Comparison of ENCODE assay signal across 15 cellular contexts in the genomic region with DNA sequence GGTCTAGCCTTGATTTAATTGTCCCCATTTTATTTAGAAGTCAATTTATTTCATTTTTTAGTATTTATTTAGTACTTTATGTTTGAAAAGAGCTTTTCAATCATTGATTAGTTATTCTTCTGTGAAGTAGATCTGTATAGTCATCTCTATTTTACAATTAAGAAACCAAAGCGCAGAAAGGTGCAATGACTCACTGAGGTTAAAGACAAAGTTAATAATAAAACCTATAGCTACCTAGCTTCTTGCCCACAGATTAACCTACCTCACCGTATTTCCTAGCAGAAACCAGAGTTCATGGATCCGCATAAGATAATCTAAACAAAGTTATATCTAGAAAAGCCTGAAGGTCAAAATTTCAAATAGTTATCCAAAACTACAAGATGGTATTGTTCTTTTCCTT.
A peak's percentile ranks its signal among the peaks of the same experiment; 100 is the strongest.
DNase-seq lines count a peak whose midpoint lies in the region; ATAC-seq, FAIRE-seq and TF ChIP-seq lines count a peak whose summit lies in the region.
"Had no signal": no experiment of that assay in that cellular context is flagged by ENCODE, and none has a peak within 500 bp of the region (broad histone marks: within the 10 kb centered on the region; RNA-seq: fewer than 3 reads in every experiment).

No MANE protein-coding gene starts in this region.

- no peak overlapping the region for H2BK12ac ChIP-seq in trophoblast cell (ENCODE audit: low read length)

- H3K36me3 ChIP-seq in trophoblast cell (ENCODE audit: control insufficient read depth in 1 of 2, insufficient read depth in 2 of 2, low read length in 2 of 2) (no peaks in the 10 kb centered on the region), left lung (no peaks in the 10 kb centered on the region)

- no peak overlapping the region for H3K9ac ChIP-seq in trophoblast cell (ENCODE audit: low read length)

- no peak overlapping the region for H3K4ac ChIP-seq in trophoblast cell (ENCODE audit: low read depth, low read length)

- no peaks in the 10 kb centered on the region for H3K27me3 ChIP-seq in trophoblast cell (ENCODE audit: insufficient read depth, low read length)
- H3K27me3 ChIP-seq in left lung = no peaks in the 10 kb centered on the region

- peak; percentile 95 for FAIRE-seq in RCC 7860 (lab: Jason Lieb, UNC)
- FAIRE-seq: GM12891 had no signal

- no peak overlapping the region for H4K12ac ChIP-seq in trophoblast cell (ENCODE audit: low read depth, low read length)

- no peak for TF ChIP-seq CTCF in left lung (IDR thresholded peaks at IDR 0.05)

- peak; percentile 59 for DNase-seq in ACHN
- DNase-seq in RCC 7860 (ENCODE audit: low spot score) = peak; percentile 33
- DNase-seq in renal cortical epithelial cell (ENCODE audit: low read depth) = peak; percentile 90
- DNase-seq in trophoblast cell = no peak
- DNase-seq in left lung = no peak
- DNase-seq in superior temporal gyrus (ENCODE audit: extremely low spot score) = no peak
- DNase-seq: 8988T; C1 segment of cervical spinal cord; CD4-positive, alpha-beta T cell; DMS79; GOT3; H9; KG1 had no signal

- no peaks in the 10 kb centered on the region for H3K79me1 ChIP-seq in trophoblast cell (ENCODE audit: low read length)

- no peak overlapping the region for H2AK5ac ChIP-seq in trophoblast cell (ENCODE audit: low read length)

- H3K9me3 ChIP-seq in trophoblast cell (ENCODE audit: insufficient read depth, low read depth, low read length) (no peaks in the 10 kb centered on the region), left lung (no peaks in the 10 kb centered on the region)

- intact Hi-C loops in left lung (cut with DNase I) = no loop called here

- H4K8ac ChIP-seq in trophoblast cell (ENCODE audit: low read depth, low read length) = no peak overlapping the region

- no peak overlapping the region for H3K27ac ChIP-seq in trophoblast cell (ENCODE audit: low read depth, low read length)
- H3K27ac ChIP-seq in left lung = no peak overlapping the region

- H3K18ac ChIP-seq in trophoblast cell (ENCODE audit: low read length) = no peak overlapping the region

- H3K23ac ChIP-seq in trophoblast cell (ENCODE audit: low read length) = no peak overlapping the region

- no peaks in the 10 kb centered on the region for H3K4me1 ChIP-seq in trophoblast cell (ENCODE audit: control insufficient read depth in 1 of 2, insufficient read depth in 2 of 2, low read length in 2 of 2)
- no peaks in the 10 kb centered on the region for H3K4me1 ChIP-seq in left lung

- H3K79me2 ChIP-seq in trophoblast cell (ENCODE audit: control insufficient read depth, insufficient read depth, low read length, poor library complexity) = no peaks in the 10 kb centered on the region

- ATAC-seq in GM18909 (IDR thresholded peaks at IDR 0.05; ENCODE audit: poor library complexity, unreplicated experiment) (peak; percentile 62), left lung (no peak)

- no peak overlapping the region for H2BK120ac ChIP-seq in trophoblast cell (ENCODE audit: insufficient read depth, low read length, poor library complexity)

- WGBS in trophoblast cell (ENCODE audit: extremely low coverage, insufficient coverage, insufficient read length) = no CpG with 5 or more reads among the region's 3 CpGs

- H3K4me3 ChIP-seq in trophoblast cell (ENCODE audit: low read depth, low read length) = no peak overlapping the region
- H3K4me3 ChIP-seq in left lung = no peak overlapping the region

- in situ Hi-C loops in ACHN (cut with HindIII; ENCODE audit: low pct_ligation_motif_present, low pct_unique_long_range_greater_than_20kb, low sequenced_read_pairs) = no loop called here

- no peak overlapping the region for H2BK5ac ChIP-seq in trophoblast cell (ENCODE audit: low read depth, low read length, poor library complexity)

- H2AFZ ChIP-seq in trophoblast cell (ENCODE audit: insufficient read depth, low read length, poor library complexity) = no peak overlapping the region

- H4K91ac ChIP-seq in trophoblast cell (ENCODE audit: low read depth, low read length) = no peak overlapping the region

- no peak overlapping the region for H3K4me2 ChIP-seq in trophoblast cell (ENCODE audit: low read length)

- no peak overlapping the region for H3K14ac ChIP-seq in trophoblast cell (ENCODE audit: low read length)

Comparison
In these comparisons a context has a peak if more than half of its experiments do, and no peak if none do; other contexts are left out.
1. DNase-seq: peak in ACHN (single experiment), RCC 7860 (single experiment) and renal cortical epithelial cell (single experiment); none in trophoblast cell (0 of 2), left lung (0 of 2) and superior temporal gyrus (single experiment).